Comparison of ENCODE assay signal across 1 cellular context in genomic region chr11:1336836-1337646, GRCh38.
TF ChIP-seq lines count a peak whose summit lies in the region.

No MANE protein-coding gene starts in this region.

TF ChIP-seq in K562, 482 proteins besides CTCF, POLR2A, EP300 and RAD21 (continued from another document):
- no peak for TF ChIP-seq E2F1 (CRISPR knock-in tag; IDR thresholded peaks at IDR 0.05)
- no peak for TF ChIP-seq ZFP91 (CRISPR knock-in tag; IDR thresholded peaks at IDR 0.05)
- TF ChIP-seq VEZF1 (CRISPR knock-in tag; IDR thresholded peaks at IDR 0.05): peak; percentile 60; the same call in 1 of the 2 replicates
- TF ChIP-seq C11orf30 (IDR thresholded peaks at IDR 0.05; ENCODE audit: low read depth): no peak
- TF ChIP-seq TAF15 (IDR thresholded peaks at IDR 0.05; ENCODE audit: low read depth, low read length): no peak
- peak; percentile 18; the same call in 1 of the 2 replicates for TF ChIP-seq ZBTB7A (IDR thresholded peaks at IDR 0.05; ENCODE audit: borderline replicate concordance, control insufficient read depth, low read depth, low read length)
- no peak for TF ChIP-seq TBP (optimal IDR thresholded peaks at IDR 0.05; ENCODE audit: low read depth, low read length)
- TF ChIP-seq TAF9B (IDR thresholded peaks at IDR 0.05; ENCODE audit: partially characterized antibody): no peak
- no peak for TF ChIP-seq CREB5 (CRISPR knock-in tag; IDR thresholded peaks at IDR 0.05)
- TF ChIP-seq MAFK (IDR thresholded peaks at IDR 0.05; ENCODE audit: low read length): no peak
